ENCODE assay signal across 9 cellular contexts in the genomic region with DNA sequence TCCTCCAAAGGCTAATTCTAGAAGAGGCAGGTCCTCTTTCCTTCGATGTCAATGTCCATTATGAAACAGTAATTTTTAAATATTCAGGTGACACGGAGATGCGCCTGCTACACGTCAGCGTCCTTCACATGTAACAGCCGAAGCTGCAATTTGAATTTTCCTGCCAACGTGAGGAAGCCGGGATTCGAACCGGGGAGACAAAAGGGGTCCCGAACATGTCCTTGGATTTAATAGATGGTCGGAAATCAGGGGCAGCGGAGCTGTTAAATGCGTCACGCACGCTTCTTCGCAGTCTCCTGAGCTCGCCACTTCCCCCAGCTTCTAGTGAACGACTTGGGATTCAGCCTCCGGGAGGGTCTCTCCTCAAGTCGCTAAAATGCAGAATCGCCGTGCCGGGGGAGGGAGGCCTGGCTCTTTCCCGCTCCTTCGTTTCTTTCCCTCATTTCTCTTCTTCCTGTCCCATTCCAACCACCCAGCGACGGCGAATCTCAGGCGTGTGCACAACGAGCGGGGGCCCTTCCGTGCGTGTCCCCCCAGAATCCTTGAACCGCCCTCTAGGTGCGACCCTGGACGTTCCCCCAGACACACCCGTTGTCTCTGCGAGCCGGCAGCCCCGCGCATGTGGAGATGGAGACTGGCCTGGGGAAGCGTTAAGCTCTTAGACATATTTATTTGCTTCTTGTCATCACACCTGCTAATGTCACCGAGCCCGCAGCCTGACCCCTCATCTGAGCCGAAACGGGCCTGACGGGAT. TPM values are rescaled to one million over a fixed set of nuclear protein-coding genes. Genes with fewer than 3 reads are reported as not detected.
A peak's percentile ranks its signal among the peaks of the same experiment; 100 is the strongest.
DNase-seq lines count a peak whose midpoint lies in the region; ATAC-seq and TF ChIP-seq lines count a peak whose summit lies in the region.
"Had no signal": no experiment of that assay in that cellular context is flagged by ENCODE, and none has a peak within 500 bp of the region (broad histone marks: within the 10 kb centered on the region; RNA-seq: fewer than 3 reads in every experiment).

No MANE protein-coding gene starts in this region.

- no peak overlapping the region for H3K27ac ChIP-seq in CD8-positive, alpha-beta memory T cell (ENCODE audit: low read depth, low read length)

- peaks cover 60 to 67% of the 10 kb centered on the region in 2 donors for H3K27me3 Mint-ChIP-seq in CD8-positive, alpha-beta memory T cell
- H3K27me3 Mint-ChIP-seq in brain: peaks cover 80% of the 10 kb centered on the region
- H3K27me3 Mint-ChIP-seq in natural killer cell treated with Interleukin-12 subunit alpha and Interleukin-12 subunit beta and Interleukin-15 and Interleukin-18, amount 100 ng/mL, for 72 hours: peaks cover 42 to 61% of the 10 kb centered on the region in 2 donors

- no peaks in the 10 kb centered on the region for H3K9me3 ChIP-seq in CD8-positive, alpha-beta memory T cell (ENCODE audit: low read length)

- TF ChIP-seq CTCF in brain (conservative IDR thresholded peaks at IDR 0.05) (no peak), GM13976 (IDR thresholded peaks at IDR 0.05; ENCODE audit: borderline replicate concordance, control extremely low read depth, extremely low read depth, insufficient read depth, missing control alignments) (no peak)

- H3K4me3 ChIP-seq in CD8-positive, alpha-beta memory T cell (ENCODE audit: low read length): no peak overlapping the region

- peaks cover 42% of the 10 kb centered on the region for H3K4me1 ChIP-seq in CD8-positive, alpha-beta memory T cell (ENCODE audit: insufficient read depth, low read length)

- no peaks in the 10 kb centered on the region for H3K36me3 Mint-ChIP-seq in CD8-positive, alpha-beta memory T cell
- H3K36me3 Mint-ChIP-seq in brain: no peaks in the 10 kb centered on the region
- H3K36me3 Mint-ChIP-seq in natural killer cell treated with Interleukin-12 subunit alpha and Interleukin-12 subunit beta and Interleukin-15 and Interleukin-18, amount 100 ng/mL, for 72 hours: peaks cover 9% of the 10 kb centered on the region

- peaks cover 41 to 63% (median 51%) of the 10 kb centered on the region in 3 donors for H3K4me1 Mint-ChIP-seq in CD8-positive, alpha-beta memory T cell
- H3K4me1 Mint-ChIP-seq in brain: peaks cover 46% of the 10 kb centered on the region
- H3K4me1 Mint-ChIP-seq in natural killer cell treated with Interleukin-12 subunit alpha and Interleukin-12 subunit beta and Interleukin-15 and Interleukin-18, amount 100 ng/mL, for 72 hours (ENCODE audit: low read depth in 2 of 2): peaks cover 37 to 47% of the 10 kb centered on the region in 2 donors

- no peak for DNase-seq in CD8-positive, alpha-beta memory T cell
- DNase-seq in HEK293T (ENCODE audit: extremely low spot score) (no peak), 8988T (no peak), GM13976 (ENCODE audit: low spot score) (no peak)
- DNase-seq in natural killer cell treated with Interleukin-12 subunit alpha and Interleukin-12 subunit beta and Interleukin-15 and Interleukin-18, amount 100 ng/mL, for 72 hours (ENCODE audit: low spot score): no peak
- DNase-seq in stimulated activated CD4-positive, alpha-beta T cell treated with anti-CD3 and anti-CD28 coated beads, Interleukin-12 subunit alpha, Interleukin-12 subunit beta, amount 100 ng/mL, for 4 hours: no peak
- DNase-seq: activated gamma-delta T cell treated with Interleukin-2 at 50 U/mL for 16 hours had no signal

- CTCF ChIA-PET in CD8-positive, alpha-beta memory T cell (lab: Charles Lee): interaction anchor here (1.7 to 4.3 kb wide), 3 partner anchors 11 to 1026 kb away, joined by 4 to 38 read pairs (median 27); no protein-coding TSS in a partner anchor
- CTCF ChIA-PET in HEK293T (lab: Yijun Ruan, JAX): interaction anchor here (0.7 to 1.5 kb wide), 3 partner anchors 79 to 804 kb away, joined by 3 to 4 read pairs (median 4); no protein-coding TSS in a partner anchor

- peak overlapping the region; percentile 64 to 88 (median 73) for H3K4me3 Mint-ChIP-seq in CD8-positive, alpha-beta memory T cell
- peak overlapping the region; percentile 55 to 82 (median 79) for H3K4me3 Mint-ChIP-seq in brain
- H3K4me3 Mint-ChIP-seq in natural killer cell treated with Interleukin-12 subunit alpha and Interleukin-12 subunit beta and Interleukin-15 and Interleukin-18, amount 100 ng/mL, for 72 hours: peak overlapping the region; percentile 66

- H3K36me3 ChIP-seq in CD8-positive, alpha-beta memory T cell (ENCODE audit: insufficient read depth, low read length): no peaks in the 10 kb centered on the region

- in situ Hi-C loops in GM13976 (cut with MboI; ENCODE audit: low sequenced_read_pairs, unreplicated experiment): loop anchor here (25.0 kb wide), 1 partner anchor 579 kb away; no protein-coding TSS in a partner anchor

- peak overlapping the region in 1 of 8 donors; percentile 61 for H3K27ac Mint-ChIP-seq in CD8-positive, alpha-beta memory T cell
- H3K27ac Mint-ChIP-seq in brain: peak overlapping the region in 1 of 5 experiments; percentile 67
- no peak overlapping the region for H3K27ac Mint-ChIP-seq in natural killer cell treated with Interleukin-12 subunit alpha and Interleukin-12 subunit beta and Interleukin-15 and Interleukin-18, amount 100 ng/mL, for 72 hours

- H3K9me3 Mint-ChIP-seq in CD8-positive, alpha-beta memory T cell: peaks cover 0 to 3% (median 0%) of the 10 kb centered on the region in 5 donors
- peaks cover 0 to 3% (median 0%) of the 10 kb centered on the region in 5 experiments for H3K9me3 Mint-ChIP-seq in brain
- H3K9me3 Mint-ChIP-seq in natural killer cell treated with Interleukin-12 subunit alpha and Interleukin-12 subunit beta and Interleukin-15 and Interleukin-18, amount 100 ng/mL, for 72 hours: no peaks in the 10 kb centered on the region

- POLR2A ChIA-PET in CD8-positive, alpha-beta memory T cell (lab: Charles Lee): no interaction called here
- POLR2A ChIA-PET in HEK293T (lab: Yijun Ruan, JAX): interaction anchor here (0.6 to 7.0 kb wide), 27 partner anchors 8 to 1022 kb away, joined by 3 to 144 read pairs (median 12); no protein-coding TSS in a partner anchor

- H3K27me3 ChIP-seq in CD8-positive, alpha-beta memory T cell (ENCODE audit: insufficient read depth, low read length, poor library complexity, severe bottlenecking): peaks cover 65% of the 10 kb centered on the region

- no peak for ATAC-seq in natural killer cell treated with Interleukin-12 subunit alpha and Interleukin-12 subunit beta and Interleukin-15 and Interleukin-18, amount 100 ng/mL, for 72 hours
- ATAC-seq in HG02885 (IDR thresholded peaks at IDR 0.05; ENCODE audit: poor library complexity, unreplicated experiment): no peak

TF ChIP-seq in HEK293T, 16 proteins besides CTCF, POLR2A, EP300 and RAD21:
- TF ChIP-seq, protein P1, sequence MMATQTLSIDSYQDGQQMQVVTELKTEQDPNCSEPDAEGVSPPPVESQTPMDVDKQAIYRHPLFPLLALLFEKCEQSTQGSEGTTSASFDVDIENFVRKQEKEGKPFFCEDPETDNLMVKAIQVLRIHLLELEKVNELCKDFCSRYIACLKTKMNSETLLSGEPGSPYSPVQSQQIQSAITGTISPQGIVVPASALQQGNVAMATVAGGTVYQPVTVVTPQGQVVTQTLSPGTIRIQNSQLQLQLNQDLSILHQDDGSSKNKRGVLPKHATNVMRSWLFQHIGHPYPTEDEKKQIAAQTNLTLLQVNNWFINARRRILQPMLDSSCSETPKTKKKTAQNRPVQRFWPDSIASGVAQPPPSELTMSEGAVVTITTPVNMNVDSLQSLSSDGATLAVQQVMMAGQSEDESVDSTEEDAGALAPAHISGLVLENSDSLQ (IDR thresholded peaks at IDR 0.05): 0 out of 2 replicates have a peak, but pooled peaks have one; percentile 2
- TF ChIP-seq ARNT (IDR thresholded peaks at IDR 0.05) (no peak), FOXM1 (IDR thresholded peaks at IDR 0.05; ENCODE audit: borderline replicate concordance) (no peak), FOXK2 (IDR thresholded peaks at IDR 0.05) (no peak), ELF4 (IDR thresholded peaks at IDR 0.05) (no peak), L3MBTL2 (conservative IDR thresholded peaks at IDR 0.05) (peak; percentile 53)
TF ChIP-seq in HEK293T: peak in this region for 2.

RNA-seq across cellular contexts. Expression of gene FOXC1, which starts 1.3 kb away (rescaled TPM):
- not detected for total RNA-seq in CD8-positive, alpha-beta memory T cell
- not detected for polyA plus RNA-seq in CD8-positive, alpha-beta memory T cell
- 7.9 TPM for polyA plus RNA-seq in brain (ENCODE audit: insufficient read depth, low read depth, low replicate concordance)
- under 1 TPM; 0.36 to 0.57 TPM for total RNA-seq in natural killer cell treated with Interleukin-12 subunit alpha and Interleukin-12 subunit beta and Interleukin-15 and Interleukin-18, amount 100 ng/mL, for 72 hours
